ENCODE assay signal across 8 cellular contexts in genomic region chr1:153545067-153546055, GRCh38. TPM values are rescaled to one million over a fixed set of nuclear protein-coding genes. Genes with fewer than 3 reads are reported as not detected.
A peak's percentile ranks its signal among the peaks of the same experiment; 100 is the strongest.
DNase-seq lines count a peak whose midpoint lies in the region; ATAC-seq and TF ChIP-seq lines count a peak whose summit lies in the region.

TSS of gene S100A4 (minus strand) at chr1:153545806. CDS start at chr1:153544794, 1,012 bp downstream.

- H3K36me3 ChIP-seq in cardiac muscle cell (no peaks in the 10 kb centered on the region), tibial nerve (no peaks in the 10 kb centered on the region)

- H3K4me3 ChIP-seq in NB4 (ENCODE audit: low read depth, low read length) (peak within 1 kb of the TSS; percentile 76), cardiac muscle cell (no peak within 1 kb of the TSS), tibial nerve (peak within 1 kb of the TSS; percentile 21 to 47 (median 40))

- H3K9me3 ChIP-seq in cardiac muscle cell (ENCODE audit: low read depth) (no peaks in the 10 kb centered on the region), tibial nerve (no peaks in the 10 kb centered on the region)

- TF ChIP-seq POLR2A in NB4 (IDR thresholded peaks at IDR 0.05; ENCODE audit: extremely low read depth, insufficient read length), result peak; percentile 68
- peak; percentile 21 to 69 for TF ChIP-seq POLR2A in tibial nerve (IDR thresholded peaks at IDR 0.05)

- no peaks in the 10 kb centered on the region for H3K9me3 Mint-ChIP-seq in activated naive CD8-positive, alpha-beta T cell (ENCODE audit: low read depth)

- H3K27me3 ChIP-seq in cardiac muscle cell, result no peaks in the 10 kb centered on the region
- no peaks in the 10 kb centered on the region for H3K27me3 ChIP-seq in tibial nerve

- TF ChIP-seq CTCF in NB4 (IDR thresholded peaks at IDR 0.05; ENCODE audit: low read depth, low read length) (no peak), cardiac muscle cell (IDR thresholded peaks at IDR 0.05; ENCODE audit: low read depth, low read length) (no peak), tibial nerve (IDR thresholded peaks at IDR 0.05) (no peak)

- H3K27ac Mint-ChIP-seq in activated naive CD8-positive, alpha-beta T cell, result peak within 1 kb of the TSS; percentile 96

- H3K27ac ChIP-seq in cardiac muscle cell (peak within 1 kb of the TSS; percentile 89), tibial nerve (peak within 1 kb of the TSS; percentile 63 to 97 (median 82))

- H3K36me3 Mint-ChIP-seq in activated naive CD8-positive, alpha-beta T cell, result no peaks in the 10 kb centered on the region

- WGBS in tibial nerve, 2 donors, result 22 to 23% methylated on average over 17 to 19 of the region's 19 CpGs

- DNase-seq in AML-193 (lab: John Stamatoyannopoulos, UW), result peak; percentile 82 to 89
- peak; percentile 97 for DNase-seq in NB4 (ENCODE audit: low read depth)
- peak; percentile 28 to 61 for DNase-seq in SW 1271 (lab: John Stamatoyannopoulos, UW)
- peak; percentile 95 to 96 for DNase-seq in cardiac muscle cell (ENCODE audit: low read depth in 1 of 2, low spot score in 1 of 2)
- peak in 7 of 10 donors; percentile 19 to 91 (median 53) for DNase-seq in posterior cingulate gyrus
- DNase-seq in tibial nerve (ENCODE audit: low spot score in 2 of 2), result peak; percentile 93 to 94

- H3K4me1 Mint-ChIP-seq in activated naive CD8-positive, alpha-beta T cell (ENCODE audit: low read depth), result peaks cover 67% of the 10 kb centered on the region

- intact Hi-C loops in posterior cingulate gyrus (cut with DNase I), result no loop called here

- H3K4me1 ChIP-seq in cardiac muscle cell (ENCODE audit: low read depth), result peaks cover 24% of the 10 kb centered on the region
- peaks cover 0 to 100% (median 69%) of the 10 kb centered on the region in 4 donors for H3K4me1 ChIP-seq in tibial nerve

- TF ChIP-seq EP300 in tibial nerve (IDR thresholded peaks at IDR 0.05), result peak; percentile 85

- ATAC-seq in GM21423 (IDR thresholded peaks at IDR 0.05; ENCODE audit: unreplicated experiment), result peak; percentile 53

- peak within 1 kb of the TSS; percentile 85 for H3K4me3 Mint-ChIP-seq in activated naive CD8-positive, alpha-beta T cell

- H3K27me3 Mint-ChIP-seq in activated naive CD8-positive, alpha-beta T cell, result no peaks in the 10 kb centered on the region

RNA-seq across cellular contexts. Expression of gene S100A4, which starts in this region (rescaled TPM):
- total RNA-seq in cardiac muscle cell (74.1 and 89.4 TPM in 2 replicates), tibial nerve (100 to 1,000 TPM; 398 to 439 (median 420) TPM)
- 129 and 133 TPM in 2 replicates for polyA plus RNA-seq in cardiac muscle cell

Comparison
In these comparisons a context has a peak if more than half of its experiments do, and no peak if none do; other contexts are left out.
1. DNase-seq: peak in every context shown above with its lines; median percentile 97 in NB4; 96 in cardiac muscle cell; 94 in tibial nerve; 86 in AML-193; 53 in posterior cingulate gyrus; 44 in SW 1271.